ENCODE assay signal across 18 cellular contexts in the genomic region with DNA sequence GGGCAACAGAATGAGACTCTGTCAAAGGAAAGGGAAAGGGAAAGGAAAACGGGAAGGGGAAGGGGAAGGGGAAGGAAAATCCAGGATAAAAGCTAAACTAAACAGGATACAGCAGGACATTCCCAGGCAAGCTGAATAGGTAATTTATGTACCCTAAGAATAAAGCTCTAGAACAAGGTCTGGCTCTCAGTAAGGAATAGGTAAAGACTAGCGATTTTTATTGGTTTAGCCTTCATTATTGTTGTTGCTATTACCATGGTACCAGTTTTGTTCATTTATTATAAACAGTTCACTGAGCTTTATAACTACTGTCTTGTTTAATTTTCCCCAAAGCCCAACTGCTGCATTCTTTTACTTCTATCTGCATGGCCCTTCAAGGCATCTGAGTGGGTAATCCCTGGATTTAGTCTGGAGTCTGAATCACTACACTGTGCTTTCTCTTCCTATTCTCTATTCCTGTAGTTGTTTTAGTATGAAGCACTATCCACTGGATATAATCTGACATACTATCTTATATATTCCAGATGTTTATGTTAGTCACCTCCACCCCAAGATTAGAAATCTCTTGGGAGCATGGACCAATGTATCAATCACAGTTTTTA.
A peak's percentile ranks its signal among the peaks of the same experiment; 100 is the strongest.
DNase-seq lines count a peak whose midpoint lies in the region; ATAC-seq, FAIRE-seq and TF ChIP-seq lines count a peak whose summit lies in the region.
"Had no signal": no experiment of that assay in that cellular context is flagged by ENCODE, and none has a peak within 500 bp of the region (broad histone marks: within the 10 kb centered on the region; RNA-seq: fewer than 3 reads in every experiment).

No MANE protein-coding gene starts in this region.

- in situ Hi-C loops in HepG2 (cut with HindIII; ENCODE audit: extremely low pct_ligation_motif_present, low pct_unique_long_range_greater_than_20kb), result no loop called here

- H3K4me3 ChIP-seq in HepG2 (replicated peaks in 1 of 3; ENCODE audit: insufficient read depth in 1 of 3, low read depth in 2 of 3, low read length in 3 of 3) (no peak overlapping the region), right lobe of liver (no peak overlapping the region), PC-3 (ENCODE audit: low read length) (no peak overlapping the region)

- H3K36me3 ChIP-seq in HepG2 (replicated peaks in 1 of 2; ENCODE audit: control insufficient read depth in 1 of 2, insufficient read depth in 2 of 2, low read length in 2 of 2) (no peaks in the 10 kb centered on the region), right lobe of liver (no peaks in the 10 kb centered on the region), PC-3 (ENCODE audit: low read depth, low read length) (no peaks in the 10 kb centered on the region)

- TF ChIP-seq POLR2A in HepG2 (IDR thresholded peaks at IDR 0.05; ENCODE audit: insufficient read depth in 1 of 2, low read depth in 2 of 2, low read length in 2 of 2) (no peak), right lobe of liver (IDR thresholded peaks at IDR 0.05) (no peak), GM12891 (IDR thresholded peaks at IDR 0.05; ENCODE audit: low read depth, low read length) (no peak)

- H3K4me1 ChIP-seq in HepG2 (ENCODE audit: insufficient read depth, low read length) (no peaks in the 10 kb centered on the region), right lobe of liver (no peaks in the 10 kb centered on the region), PC-3 (ENCODE audit: insufficient read depth, low read length) (peaks cover 17% of the 10 kb centered on the region)

- DNase-seq in HepG2 (ENCODE audit: low spot score), result no peak
- no peak for DNase-seq in right lobe of liver
- peak; percentile 33 for DNase-seq in iris pigment epithelial cell (ENCODE audit: low read depth)
- DNase-seq in PC-3, result no peak
- no peak for DNase-seq in NCI-H2171 treated with DMSO at 0.1 percent for 48 hours (lab: John Stamatoyannopoulos, UW)
- no peak for DNase-seq in posterior vena cava (ENCODE audit: low spot score)
- no peak for DNase-seq in GM12891 (ENCODE audit: insufficient read length, low spot score)
- DNase-seq: Calu3; CD4-positive, alpha-beta memory T cell; DMS53; H7; NCI-H1092; NCI-H2081 treated with DMSO at 0.1 percent for 48 hours; NCI-H524 treated with DMSO at 0.1 percent for 48 hours; SHP77 had no signal

- ATAC-seq in HepG2 (no peak), right lobe of liver (no peak), esophagus mucosa (peak; percentile 37), PC-3 (no peak)

- 0 out of 2 replicates have a peak, but pooled peaks cover 3% of the 10 kb centered on the region for H3K9me2 ChIP-seq in PC-3 (replicated peaks; ENCODE audit: low read length)

- H2AFZ ChIP-seq in HepG2 (ENCODE audit: low read length), result no peak overlapping the region
- H2AFZ ChIP-seq in PC-3 (ENCODE audit: low read length), result no peak overlapping the region

- TF ChIP-seq CTCF in HepG2 (CRISPR knock-in tag; IDR thresholded peaks at IDR 0.05) (no peak), right lobe of liver (IDR thresholded peaks at IDR 0.05) (no peak), PC-3 (conservative IDR thresholded peaks at IDR 0.05; ENCODE audit: low read depth, low read length) (no peak)

- H3K9ac ChIP-seq in HepG2 (ENCODE audit: insufficient read depth, low read depth, low read length) (no peak overlapping the region), PC-3 (ENCODE audit: low read length) (no peak overlapping the region)

- BruUV-seq in HepG2 (replicated peaks; lab: Mats Ljungman, UMichigan) (no TSS peak), PC-3 (replicated peaks; lab: Mats Ljungman, UMichigan) (no TSS peak)

- H3K79me2 ChIP-seq in HepG2 (ENCODE audit: insufficient read depth, low read length), result no peaks in the 10 kb centered on the region
- no peaks in the 10 kb centered on the region for H3K79me2 ChIP-seq in PC-3 (ENCODE audit: low read length)

- peaks cover 6% of the 10 kb centered on the region for H3F3A ChIP-seq in PC-3 (ENCODE audit: low read length, unreplicated experiment)

- 0% methylated on average over 2 of the region's 2 CpGs for WGBS in HepG2 (ENCODE audit: low lambda C conversion rate)
- 69% methylated on average over 2 of the region's 2 CpGs for WGBS in right lobe of liver (ENCODE audit: insufficient coverage, low coverage, low lambda C conversion rate, missing lambda C conversion rate)

- FAIRE-seq in HepG2 (lab: Jason Lieb, UNC), result no peak
- FAIRE-seq in GM12891 (lab: Jason Lieb, UNC), result no peak
- FAIRE-seq: RCC 7860 had no signal

- CTCF ChIA-PET in HepG2 (lab: Yijun Ruan, JAX; ENCODE audit: low intra/inter-chr PET ratio, low total read pairs), result no interaction called here
- CTCF ChIA-PET in PC-3 (lab: Charles Lee), result interaction anchor here (0.6 kb wide), 1 partner anchor 37 kb away, joined by 3 read pairs; no protein-coding TSS in a partner anchor

- H3K27ac ChIP-seq in HepG2 (ENCODE audit: extremely low read length, insufficient read depth, low read length), result no peak overlapping the region
- no peak overlapping the region for H3K27ac ChIP-seq in right lobe of liver
- no peak overlapping the region for H3K27ac ChIP-seq in PC-3 (ENCODE audit: low read length)
- H3K27ac ChIP-seq: 22Rv1 had no signal

- no peaks in the 10 kb centered on the region for H4K20me1 ChIP-seq in HepG2 (ENCODE audit: insufficient read depth, low read length)
- no peaks in the 10 kb centered on the region for H4K20me1 ChIP-seq in PC-3 (ENCODE audit: low read length)

- no peaks in the 10 kb centered on the region for H3K27me3 ChIP-seq in HepG2 (ENCODE audit: control insufficient read depth in 1 of 2, insufficient read depth in 2 of 2, low read length in 2 of 2)
- H3K27me3 ChIP-seq in right lobe of liver, result no peaks in the 10 kb centered on the region
- no peaks in the 10 kb centered on the region for H3K27me3 ChIP-seq in PC-3 (ENCODE audit: low read length)

- POLR2A ChIA-PET in HepG2 (lab: Yijun Ruan, JAX) (no interaction called here), PC-3 (lab: Charles Lee; ENCODE audit: unreplicated experiment) (no interaction called here)

- TF ChIP-seq EP300 in HepG2 (IDR thresholded peaks at IDR 0.05; ENCODE audit: low read depth in 2 of 2, low read length in 2 of 2) (no peak), HepG2 (CRISPR knock-in tag; IDR thresholded peaks at IDR 0.05; ENCODE audit: borderline replicate concordance) (no peak)

- H3K9me3 ChIP-seq in HepG2 (ENCODE audit: low read length), result no peaks in the 10 kb centered on the region
- no peaks in the 10 kb centered on the region for H3K9me3 ChIP-seq in right lobe of liver
- H3K9me3 ChIP-seq in PC-3 (ENCODE audit: low read length), result no peaks in the 10 kb centered on the region

- no peak overlapping the region for H3K4me2 ChIP-seq in HepG2 (ENCODE audit: low read depth, low read length)
- H3K4me2 ChIP-seq in PC-3 (ENCODE audit: low read length), result no peak overlapping the region

- intact Hi-C loops in HepG2 (cut with micrococcal nuclease; ENCODE audit: unreplicated experiment) (no loop called here), right lobe of liver (cut with DNase I) (no loop called here), PC-3 (cut with micrococcal nuclease) (no loop called here), posterior vena cava (cut with DNase I) (no loop called here)

- no peak for TF ChIP-seq RAD21 in HepG2 (CRISPR knock-in tag; IDR thresholded peaks at IDR 0.05)

TF ChIP-seq in HepG2, 621 proteins besides CTCF, POLR2A, EP300 and RAD21:
- TF ChIP-seq, protein P1, sequence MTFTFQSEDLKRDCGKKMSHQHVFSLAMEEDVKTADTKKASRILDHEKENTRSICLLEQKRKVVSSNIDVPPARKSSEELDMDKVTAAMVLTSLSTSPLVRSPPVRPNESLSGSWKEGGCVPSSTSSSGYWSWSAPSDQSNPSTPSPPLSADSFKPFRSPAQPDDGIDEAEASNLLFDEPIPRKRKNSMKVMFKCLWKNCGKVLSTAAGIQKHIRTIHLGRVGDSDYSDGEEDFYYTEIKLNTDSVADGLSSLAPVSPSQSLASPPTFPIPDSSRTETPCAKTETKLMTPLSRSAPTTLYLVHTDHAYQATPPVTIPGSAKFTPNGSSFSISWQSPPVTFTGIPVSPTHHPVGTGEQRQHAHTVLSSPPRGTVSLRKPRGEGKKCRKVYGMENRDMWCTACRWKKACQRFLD (CRISPR knock-in tag; IDR thresholded peaks at IDR 0.05; ENCODE audit: borderline replicate concordance), result no peak
- TF ChIP-seq HNRNPK (IDR thresholded peaks at IDR 0.05; ENCODE audit: low read depth, low read length, poor library complexity, severe bottlenecking), result peak; percentile 93

TF ChIP-seq in GM12891, 5 proteins besides CTCF, POLR2A, EP300 and RAD21:
- TF ChIP-seq PAX5 (IDR thresholded peaks at IDR 0.05; ENCODE audit: insufficient read depth, low read length, severe bottlenecking) (no peak), SPI1 (IDR thresholded peaks at IDR 0.05; ENCODE audit: low read depth, low read length) (no peak), POU2F2 (IDR thresholded peaks at IDR 0.05; ENCODE audit: low read depth, low read length) (no peak), TAF1 (IDR thresholded peaks at IDR 0.05; ENCODE audit: low read depth, low read length) (no peak), POLR2AphosphoS5 (IDR thresholded peaks at IDR 0.05; ENCODE audit: low read depth, low read length) (no peak)
TF ChIP-seq in GM12891: peak in this region for 0.
